In genomic region chr1:15683411-15684039, GRCh38 we compare ENCODE assay signal across 8 cellular contexts. TPM values are rescaled to one million over a fixed set of nuclear protein-coding genes. Genes with fewer than 3 reads are reported as not detected.
DNase-seq lines count a peak whose midpoint lies in the region; ATAC-seq, FAIRE-seq and TF ChIP-seq lines count a peak whose summit lies in the region.

No MANE protein-coding gene starts in this region.

- H2AFZ ChIP-seq in fibroblast of lung (ENCODE audit: low read length), result peak overlapping the region; percentile 57

- POLR2A ChIA-PET in Caco-2 (lab: Charles Lee), result no interaction called here

- no peaks in the 10 kb centered on the region for H3K27me3 Mint-ChIP-seq in Caco-2 (ENCODE audit: insufficient read depth, unreplicated experiment)

- intact Hi-C loops in Caco-2 (cut with micrococcal nuclease; ENCODE audit: unreplicated experiment), result loop anchor here (10.0 kb wide), 1 partner anchor 61 kb away; the partner anchor contains the start of gene TMEM82
- intact Hi-C loops in pancreas (cut with DNase I), result no loop called here

- BruUV-seq in Caco-2 (replicated peaks; lab: Mats Ljungman, UMichigan), result no TSS peak

- H3K79me2 ChIP-seq in fibroblast of lung (ENCODE audit: control insufficient read depth, insufficient read depth, low read length), result peaks cover 41% of the 10 kb centered on the region

- H3K4me1 Mint-ChIP-seq in Caco-2 (ENCODE audit: low read depth, unreplicated experiment), result peaks cover 36% of the 10 kb centered on the region

- peak overlapping the region; percentile 96 for H3K4me2 ChIP-seq in fibroblast of lung (ENCODE audit: extremely low read depth, insufficient read depth, low read length)

- FAIRE-seq in pancreas (lab: Jason Lieb, UNC), result no peak

- no peaks in the 10 kb centered on the region for H3K27me3 ChIP-seq in Caco-2 (replicated peaks; ENCODE audit: control insufficient read depth, insufficient read depth, low read length)
- H3K27me3 ChIP-seq in fibroblast of lung (ENCODE audit: control insufficient read depth, insufficient read depth, low read length), result no peaks in the 10 kb centered on the region
- H3K27me3 ChIP-seq in pancreas, result no peaks in the 10 kb centered on the region

- no peaks in the 10 kb centered on the region for H3K9me3 Mint-ChIP-seq in Caco-2 (ENCODE audit: unreplicated experiment)

- DNase-seq in Caco-2 (no peak), SK-N-MC (ENCODE audit: low read depth, low spot score) (no peak), fibroblast of lung (ENCODE audit: low read depth in 2 of 2) (no peak), pancreas (peak in 3 of 6 donors; percentile 16 to 76 (median 23)), CD1c-positive myeloid dendritic cell (ENCODE audit: extremely low spot score) (no peak), NCI-H1417 (lab: John Stamatoyannopoulos, UW) (no peak), AG08395 (ENCODE audit: low spot score) (no peak)

- no peaks in the 10 kb centered on the region for H3K36me3 Mint-ChIP-seq in Caco-2 (ENCODE audit: insufficient read depth, unreplicated experiment)

- H3K4me3 ChIP-seq in Caco-2 (ENCODE audit: low read depth, low read length), result peak overlapping the region; percentile 60
- peak overlapping the region; percentile 92 for H3K4me3 ChIP-seq in SK-N-MC
- peak overlapping the region; percentile 68 to 85 (median 78) for H3K4me3 ChIP-seq in fibroblast of lung (replicated peaks in 1 of 4; ENCODE audit: control extremely low read depth in 1 of 4, insufficient read depth in 1 of 4, low read depth in 3 of 4, low read length in 4 of 4)
- H3K4me3 ChIP-seq in pancreas, result peak overlapping the region; percentile 40 to 92 (median 71)

- peak overlapping the region; percentile 91 for H3K27ac ChIP-seq in SK-N-MC
- H3K27ac ChIP-seq in fibroblast of lung (ENCODE audit: insufficient read depth, low read length), result peak overlapping the region; percentile 96
- H3K27ac ChIP-seq in pancreas, result peak overlapping the region; percentile 57 to 75 (median 70)

- H3K4me1 ChIP-seq in Caco-2 (peaks cover 31% of the 10 kb centered on the region), fibroblast of lung (ENCODE audit: control insufficient read depth, extremely low read depth, insufficient read depth, low read length) (peaks cover 17% of the 10 kb centered on the region), pancreas (peaks cover 0 to 21% (median 9%) of the 10 kb centered on the region in 3 donors)

- H3K9me3 ChIP-seq in Caco-2 (no peaks in the 10 kb centered on the region), SK-N-MC (ENCODE audit: low read depth, low read length) (no peaks in the 10 kb centered on the region), fibroblast of lung (ENCODE audit: control insufficient read depth, insufficient read depth, low read depth, low read length) (no peaks in the 10 kb centered on the region), pancreas (no peaks in the 10 kb centered on the region)

- CTCF ChIA-PET in Caco-2 (lab: Charles Lee), result no interaction called here

- WGBS in pancreas, 2 donors, result 35 to 36% methylated on average over 17 to 18 of the region's 18 CpGs

- ATAC-seq in pancreas (no peak), HG02970 (IDR thresholded peaks at IDR 0.05; ENCODE audit: low FRiP score, unreplicated experiment) (no peak)

- TF ChIP-seq CTCF in Caco-2 (IDR thresholded peaks at IDR 0.05; ENCODE audit: insufficient read depth in 1 of 2, low read depth in 1 of 2, low read length in 1 of 2, severe bottlenecking in 1 of 2, unreplicated experiment in 1 of 2) (no peak), fibroblast of lung (conservative IDR thresholded peaks at IDR 0.05 in 1 of 2, IDR thresholded peaks at IDR 0.05 in 1 of 2; ENCODE audit: low read depth in 1 of 2, low read length in 2 of 2) (no peak), pancreas (IDR thresholded peaks at IDR 0.05) (no peak)

- H3K9ac ChIP-seq in SK-N-MC (ENCODE audit: insufficient read length) (peak overlapping the region; percentile 99), fibroblast of lung (ENCODE audit: insufficient read depth, low read length) (peak overlapping the region; percentile 96)

- H3K36me3 ChIP-seq in Caco-2 (ENCODE audit: control insufficient read depth, insufficient read depth, low read length) (no peaks in the 10 kb centered on the region), SK-N-MC (ENCODE audit: insufficient read depth, low read length) (no peaks in the 10 kb centered on the region), fibroblast of lung (ENCODE audit: control insufficient read depth, insufficient read depth, low read length) (no peaks in the 10 kb centered on the region), pancreas (no peaks in the 10 kb centered on the region)

- peak overlapping the region; percentile 63 for H3K4me3 Mint-ChIP-seq in Caco-2 (ENCODE audit: unreplicated experiment)

- no peaks in the 10 kb centered on the region for H4K20me1 ChIP-seq in fibroblast of lung (ENCODE audit: control insufficient read depth, extremely low read depth, insufficient read depth, low read length)

- H3K27ac Mint-ChIP-seq in Caco-2 (ENCODE audit: unreplicated experiment), result peak overlapping the region; percentile 80

RNA-seq across cellular contexts. Expression of gene PLEKHM2, which starts 0.6 kb away (rescaled TPM):
- total RNA-seq in Caco-2 (2022), result 33.3 and 38.6 TPM in 2 replicates
- total RNA-seq in fibroblast of lung, result 79.4 and 94.6 TPM in 2 replicates
- 27.3 and 32.3 TPM in 2 replicates for polyA plus RNA-seq in fibroblast of lung
- 48.2 and 54.5 TPM in 2 replicates for polyA plus RNA-seq in fibroblast of lung (2012)
- 142 and 147 TPM in 2 replicates for polyA minus RNA-seq in fibroblast of lung (ENCODE audit: low replicate concordance)
- 10 to 100 TPM; 22.9 to 39.6 (median 29.4) TPM for total RNA-seq in pancreas
- polyA plus RNA-seq in pancreas, result 10 to 100 TPM; 33.6 to 35.1 TPM

RNA-seq across cellular contexts. Expression of gene SLC25A34, which starts 52.5 kb away (rescaled TPM):
- total RNA-seq in Caco-2 (2022) (0.49 and 1.1 TPM in 2 replicates), fibroblast of lung (0.77 and 0.83 TPM in 2 replicates), pancreas (1 to 10 TPM in 5 of 6 donors, under 1 TPM in 1; 0.57 to 1.9 (median 1.8) TPM)
- polyA plus RNA-seq in fibroblast of lung (0.23 and 0.35 TPM in 2 replicates), pancreas (1 to 10 TPM; 6.1 to 6.9 TPM)
- 0.21 and 0.22 TPM in 2 replicates for polyA plus RNA-seq in fibroblast of lung (2012)
- 0.11 TPM in 1 of 2 replicates, not detected in the other for polyA minus RNA-seq in fibroblast of lung (ENCODE audit: low replicate concordance)

RNA-seq across cellular contexts. Expression of gene TMEM82, which starts 58.8 kb away (rescaled TPM):
- total RNA-seq in Caco-2 (2022) (2.7 and 3.5 TPM in 2 replicates), fibroblast of lung (not detected in 2 replicates), pancreas (not detected)
- polyA plus RNA-seq in fibroblast of lung (not detected in 2 replicates), pancreas (not detected)
- not detected in 2 replicates for polyA plus RNA-seq in fibroblast of lung (2012)
- polyA minus RNA-seq in fibroblast of lung (ENCODE audit: low replicate concordance), result not detected in 2 replicates
